Comparison of ENCODE assay signal across 21 cellular contexts in genomic region chr11:96094156-96094555, GRCh38.
"Had no signal": no experiment of that assay in that cellular context is flagged by ENCODE, and none has a peak within 500 bp of the region (broad histone marks: within the 10 kb centered on the region; RNA-seq: fewer than 3 reads in every experiment).

No MANE protein-coding gene starts in this region.

- H3K4me3 ChIP-seq: ascending aorta, gastrocnemius medialis, left lung, skin epidermis, upper lobe of right lung had no signal

- ATAC-seq: esophagus mucosa; gastrocnemius medialis; left lung; right cardiac atrium; stimulated activated naive CD8-positive, alpha-beta T cell treated with anti-CD3 and anti-CD28 coated beads, Interleukin-15, amount 100 ng/mL, for 72 hours; upper lobe of right lung had no signal

- H3K27me3 Mint-ChIP-seq: dendritic cell treated with granulocyte-macrophage colony-stimulating factor and Interleukin-4, amounts not matched to agents 40 ng/mL and 50 ng/mL, for 4 days; progenitor cell of endocrine pancreas; stimulated activated naive CD8-positive, alpha-beta T cell treated with anti-CD3 and anti-CD28 coated beads, Interleukin-15, amount 100 ng/mL, for 72 hours had no signal

- H3K36me3 ChIP-seq: gastrocnemius medialis had no signal

- DNase-seq: activated CD4-positive, CD25-positive, alpha-beta regulatory T cell treated with anti-CD3 and anti-CD28 coated beads, Interleukin-2, amount 50 U/mL, for 72 hours; activated CD8-positive, alpha-beta memory T cell treated with anti-CD3 and anti-CD28 coated beads for 24 hours; activated CD8-positive, alpha-beta memory T cell treated with anti-CD3 and anti-CD28 coated beads, Interleukin-2, amount 50 U/mL, for 48 hours; activated naive CD4-positive, alpha-beta T cell; effector CD8-positive, alpha-beta T cell; gastrocnemius medialis; head of caudate nucleus; left lung; right cardiac atrium; stimulated activated CD4-positive, alpha-beta T cell treated with anti-CD3 and anti-CD28 coated beads, Interleukin-15, amount 100 ng/mL, for 24 hours; stimulated activated CD4-positive, alpha-beta T cell treated with anti-CD3 and anti-CD28 coated beads, Interleukin-2, amount 100 ng/mL, for 48 hours; stimulated activated naive CD8-positive, alpha-beta T cell treated with anti-CD3 and anti-CD28 coated beads, Interleukin-15, amount 100 ng/mL, for 72 hours; upper lobe of right lung had no signal

- H3K4me3 Mint-ChIP-seq: dendritic cell treated with granulocyte-macrophage colony-stimulating factor and Interleukin-4, amounts not matched to agents 40 ng/mL and 50 ng/mL, for 4 days; neural crest cell; stimulated activated naive CD8-positive, alpha-beta T cell treated with anti-CD3 and anti-CD28 coated beads, Interleukin-15, amount 100 ng/mL, for 72 hours; T-helper 1 cell treated with Interleukin-12 subunit alpha and Interleukin-12 subunit beta and Interleukin-4 antibody, amounts not matched to agents 30 μg/mL and 1 μg/mL, for 36 hours had no signal

- H3K27ac ChIP-seq: ascending aorta, gastrocnemius medialis, left lung, upper lobe of right lung, VCaP had no signal

- H3K9me3 ChIP-seq: ascending aorta, gastrocnemius medialis, left lung, upper lobe of right lung had no signal

- H3K9me3 Mint-ChIP-seq: dendritic cell treated with granulocyte-macrophage colony-stimulating factor and Interleukin-4, amounts not matched to agents 40 ng/mL and 50 ng/mL, for 4 days; neural crest cell; stimulated activated naive CD8-positive, alpha-beta T cell treated with anti-CD3 and anti-CD28 coated beads, Interleukin-15, amount 100 ng/mL, for 72 hours; T-helper 1 cell treated with Interleukin-12 subunit alpha and Interleukin-12 subunit beta and Interleukin-4 antibody, amounts not matched to agents 30 μg/mL and 1 μg/mL, for 36 hours had no signal

- H3K27ac Mint-ChIP-seq: dendritic cell treated with granulocyte-macrophage colony-stimulating factor and Interleukin-4, amounts not matched to agents 40 ng/mL and 50 ng/mL, for 4 days; progenitor cell of endocrine pancreas; T-helper 1 cell treated with Interleukin-12 subunit alpha and Interleukin-12 subunit beta and Interleukin-4 antibody, amounts not matched to agents 30 μg/mL and 1 μg/mL, for 36 hours had no signal

- H3K27me3 ChIP-seq: ascending aorta, gastrocnemius medialis, left lung, upper lobe of right lung had no signal
